8 cellular contexts compared by ENCODE assay signal in the genomic region with DNA sequence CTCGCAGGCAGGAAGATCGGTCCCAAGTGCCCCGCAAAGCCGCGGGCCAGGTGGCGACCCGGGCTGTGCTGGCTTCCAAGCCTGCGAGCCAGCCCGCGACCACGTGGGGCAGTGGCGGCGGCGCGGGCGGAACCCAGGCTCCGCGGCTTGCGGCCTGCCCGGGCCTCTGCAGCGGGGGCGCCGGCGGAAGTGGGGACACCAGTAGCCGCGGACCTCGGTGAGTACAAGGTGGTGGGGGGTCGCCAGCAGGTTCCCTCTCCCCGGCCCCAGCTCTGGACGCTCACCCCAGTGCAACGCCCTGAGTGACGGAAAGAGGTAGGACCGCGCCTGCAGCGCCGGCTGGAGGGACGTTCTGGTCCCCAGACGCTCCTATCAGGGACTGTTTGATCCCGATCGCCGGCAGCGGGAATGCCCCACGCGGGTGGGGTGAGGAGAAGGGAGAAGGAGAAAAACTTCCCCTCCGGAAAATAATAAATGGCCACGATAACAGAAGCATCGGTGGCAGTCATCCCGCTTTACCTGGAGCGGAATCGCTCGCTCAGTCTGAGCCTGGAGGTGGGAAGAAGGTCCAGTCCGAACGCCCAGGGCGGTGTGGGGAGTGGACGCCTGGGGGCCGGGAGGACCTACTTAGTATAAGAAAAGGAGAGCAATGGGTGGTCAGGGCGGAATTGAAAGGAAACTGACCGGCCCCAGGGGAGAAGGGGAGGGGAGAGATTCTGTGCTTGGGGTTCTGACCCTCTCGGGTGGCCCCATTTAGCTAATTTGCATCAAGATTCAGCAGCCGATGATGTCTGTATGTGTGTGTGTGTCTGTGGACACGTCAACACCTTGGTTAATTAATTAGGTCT. TPM values are rescaled to one million over a fixed set of nuclear protein-coding genes. Genes with fewer than 3 reads are reported as not detected.
DNase-seq lines count a peak whose midpoint lies in the region; ATAC-seq and TF ChIP-seq lines count a peak whose summit lies in the region.

A gene with protein sequence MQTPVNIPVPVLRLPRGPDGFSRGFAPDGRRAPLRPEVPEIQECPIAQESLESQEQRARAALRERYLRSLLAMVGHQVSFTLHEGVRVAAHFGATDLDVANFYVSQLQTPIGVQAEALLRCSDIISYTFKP (plus strand): TSS at position 198 of the 848 bp plus-strand sequence. CDS start 10,855 bp downstream, outside the sequence.

- CTCF ChIA-PET in activated naive CD4-positive, alpha-beta T cell treated with anti-CD3 and anti-CD28 coated beads for 36 hours (lab: Charles Lee) = interaction anchor here (0.6 to 1.2 kb wide), 3 partner anchors 13 to 58 kb away, joined by 3 to 4 read pairs (median 4); no protein-coding TSS in a partner anchor

- no peaks in the 10 kb centered on the region for H3K9me2 ChIP-seq in Loucy (replicated peaks; ENCODE audit: low read depth, low read length)

- H3K4me1 Mint-ChIP-seq in activated naive CD4-positive, alpha-beta T cell treated with anti-CD3 and anti-CD28 coated beads for 36 hours (ENCODE audit: low read depth) = peaks cover 50% of the 10 kb centered on the region

- H4K20me1 ChIP-seq in Loucy (ENCODE audit: insufficient read depth, low read length, poor library complexity, severe bottlenecking) = peaks cover 4% of the 10 kb centered on the region

- peak within 1 kb of the TSS; percentile 76 for H3K27ac Mint-ChIP-seq in activated naive CD4-positive, alpha-beta T cell treated with anti-CD3 and anti-CD28 coated beads for 36 hours

- TF ChIP-seq POLR2A in suprapubic skin (IDR thresholded peaks at IDR 0.05) = peak in 1 of 2 donors; percentile 28

- H3K9me3 Mint-ChIP-seq in activated naive CD4-positive, alpha-beta T cell treated with anti-CD3 and anti-CD28 coated beads for 36 hours = no peaks in the 10 kb centered on the region

- H3K4me1 ChIP-seq in Loucy (ENCODE audit: insufficient read depth, low read length, poor library complexity, severe bottlenecking) (peaks cover 13% of the 10 kb centered on the region), suprapubic skin (peaks cover 54% of the 10 kb centered on the region)

- H3F3A ChIP-seq in Loucy (ENCODE audit: low read depth) = no peaks in the 10 kb centered on the region

- no peak for TF ChIP-seq CTCF in Loucy (conservative IDR thresholded peaks at IDR 0.05; ENCODE audit: low read length)
- no peak for TF ChIP-seq CTCF in omental fat pad (IDR thresholded peaks at IDR 0.05)
- no peak for TF ChIP-seq CTCF in suprapubic skin (IDR thresholded peaks at IDR 0.05)

- no peak for TF ChIP-seq EP300 in suprapubic skin (IDR thresholded peaks at IDR 0.05)

- peak; percentile 68 for ATAC-seq in omental fat pad (ENCODE audit: low FRiP score)

- peak within 1 kb of the TSS; percentile 98 for H3K9ac ChIP-seq in Loucy (ENCODE audit: low read depth, low read length, poor library complexity, severe bottlenecking)

- intact Hi-C loops in activated naive CD4-positive, alpha-beta T cell treated with anti-CD3 and anti-CD28 coated beads for 36 hours (cut with micrococcal nuclease) = loop anchor here (1.0 to 5.0 kb wide), 4 partner anchors 38 to 98 kb away; a partner anchor contains a TSS

- peak within 1 kb of the TSS; percentile 96 for H3K4me3 Mint-ChIP-seq in activated naive CD4-positive, alpha-beta T cell treated with anti-CD3 and anti-CD28 coated beads for 36 hours

- no peaks in the 10 kb centered on the region for H3K36me3 ChIP-seq in Loucy (ENCODE audit: insufficient read depth, low read length)
- H3K36me3 ChIP-seq in suprapubic skin = peaks cover 12% of the 10 kb centered on the region

- peak within 1 kb of the TSS; percentile 82 for H3K27ac ChIP-seq in suprapubic skin

- H3K4me2 ChIP-seq in Loucy (ENCODE audit: low read depth, low read length, poor library complexity, severe bottlenecking) = peak within 1 kb of the TSS; percentile 97

- peak within 1 kb of the TSS; percentile 99 for H3K4me3 ChIP-seq in Loucy (ENCODE audit: low read length, poor library complexity, severe bottlenecking)
- peak within 1 kb of the TSS; percentile 92 for H3K4me3 ChIP-seq in suprapubic skin

- H3K27me3 Mint-ChIP-seq in activated naive CD4-positive, alpha-beta T cell treated with anti-CD3 and anti-CD28 coated beads for 36 hours (ENCODE audit: low read depth) = no peaks in the 10 kb centered on the region

- no peaks in the 10 kb centered on the region for H3K27me3 ChIP-seq in Loucy (ENCODE audit: insufficient read depth, low read length, poor library complexity, severe bottlenecking)
- no peaks in the 10 kb centered on the region for H3K27me3 ChIP-seq in suprapubic skin

- H3K79me2 ChIP-seq in Loucy (ENCODE audit: insufficient read depth, low read length) = peaks cover 45% of the 10 kb centered on the region

- DNase-seq in NK-92 treated with Interleukin-12 subunit alpha and Interleukin-12 subunit beta, amount 100 ng/mL, for 24 hours (lab: John Stamatoyannopoulos, UW) = peak; percentile 70
- DNase-seq in NK-92 (lab: John Stamatoyannopoulos, UW; ENCODE audit: unreplicated experiment) (no peak), SK-N-DZ (ENCODE audit: low spot score) (peak; percentile 71), glomerular endothelial cell (ENCODE audit: extremely low read depth, low read depth, low spot score) (no peak), omental fat pad (ENCODE audit: low spot score) (no peak), suprapubic skin (ENCODE audit: low spot score in 2 of 2) (peak in 1 of 2 donors; percentile 89)
- DNase-seq in activated naive CD4-positive, alpha-beta T cell treated with anti-CD3 and anti-CD28 coated beads for 36 hours = peak; percentile 82

- H2AFZ ChIP-seq in Loucy (ENCODE audit: low read length) = peak within 1 kb of the TSS; percentile 98

- H3K9me3 ChIP-seq in Loucy (ENCODE audit: insufficient read depth, low read depth, low read length) = no peaks in the 10 kb centered on the region
- no peaks in the 10 kb centered on the region for H3K9me3 ChIP-seq in suprapubic skin

- under 1% methylated on average over 22 of the region's 61 CpGs for WGBS in suprapubic skin

- H3K36me3 Mint-ChIP-seq in activated naive CD4-positive, alpha-beta T cell treated with anti-CD3 and anti-CD28 coated beads for 36 hours (ENCODE audit: low read depth) = peaks cover 13% of the 10 kb centered on the region

RNA-seq across cellular contexts. Expression of the gene that starts here (rescaled TPM):
- 38.4 and 53.2 TPM in 2 replicates for polyA plus RNA-seq in SK-N-DZ (2014; cell fraction: cytosol; rRNA removed)
- polyA plus RNA-seq in SK-N-DZ (2014; cell fraction: nucleus; rRNA removed) = 35.6 and 41.8 TPM in 2 replicates
- total RNA-seq in activated naive CD4-positive, alpha-beta T cell treated with anti-CD3 and anti-CD28 coated beads for 36 hours = 10 to 100 TPM; 14.7 to 15.4 TPM
- total RNA-seq in glomerular endothelial cell = 33.6 and 45.6 TPM in 2 replicates
- total RNA-seq in omental fat pad = 10 to 100 TPM; 22.2 to 34.1 (median 27.9) TPM
- total RNA-seq in suprapubic skin = 10 to 100 TPM; 18.8 to 29.8 (median 20.5) TPM

Comparison
In these comparisons a context has a peak if more than half of its experiments do, and no peak if none do; other contexts are left out.
1. DNase-seq: peak in NK-92 treated with Interleukin-12 subunit alpha and Interleukin-12 subunit beta, amount 100 ng/mL, for 24 hours (single experiment), SK-N-DZ (single experiment) and activated naive CD4-positive, alpha-beta T cell treated with anti-CD3 and anti-CD28 coated beads for 36 hours (single experiment); none in NK-92 (single experiment), glomerular endothelial cell (single experiment) and omental fat pad (single experiment).